Comparison of ENCODE assay signal across 8 cellular contexts in genomic region chr3:25783661-25784512, GRCh38. TPM values are rescaled to one million over a fixed set of nuclear protein-coding genes. Genes with fewer than 3 reads are reported as not detected.
DNase-seq lines count a peak whose midpoint lies in the region; ATAC-seq and TF ChIP-seq lines count a peak whose summit lies in the region.

No MANE protein-coding gene starts in this region.

- H3K36me3 ChIP-seq in ES-I3 (ENCODE audit: insufficient read depth, low read length): no peaks in the 10 kb centered on the region
- no peaks in the 10 kb centered on the region for H3K36me3 ChIP-seq in gastroesophageal sphincter
- H3K36me3 ChIP-seq in osteoblast (ENCODE audit: insufficient read depth, low read length): no peaks in the 10 kb centered on the region

- H4K20me1 ChIP-seq in osteoblast (ENCODE audit: insufficient read depth, low read length): no peaks in the 10 kb centered on the region

- peaks cover 14% of the 10 kb centered on the region for H3K4me1 ChIP-seq in ES-I3 (ENCODE audit: insufficient read depth, low read length)
- H3K4me1 ChIP-seq in gastroesophageal sphincter: peaks cover 0 to 36% (median 11%) of the 10 kb centered on the region in 3 donors
- H3K4me1 ChIP-seq in osteoblast (ENCODE audit: insufficient read depth, low read length): peaks cover 18% of the 10 kb centered on the region

- TF ChIP-seq CTCF in gastroesophageal sphincter (IDR thresholded peaks at IDR 0.05) (peak in 1 of 4 experiments; percentile 6), osteoblast (IDR thresholded peaks at IDR 0.05; ENCODE audit: extremely low read depth, low read depth, low read length) (no peak)

- peak overlapping the region; percentile 92 for H3K4me2 ChIP-seq in osteoblast (ENCODE audit: insufficient read depth, low read length)

- ATAC-seq in HG02610 (IDR thresholded peaks at IDR 0.05; ENCODE audit: unreplicated experiment) (peak; percentile 21), gastroesophageal sphincter (peak; percentile 57)
- peak; percentile 25 to 34 for ATAC-seq in activated CD4-positive, CD25-positive, alpha-beta regulatory T cell treated with anti-CD3 and anti-CD28 coated beads, Interleukin-2, amount 50 U/mL, for 24 hours

- H3K9ac ChIP-seq in ES-I3 (ENCODE audit: low read depth, low read length): peak overlapping the region; percentile 72

- H2AFZ ChIP-seq in osteoblast (ENCODE audit: low read length): peak overlapping the region; percentile 95

- TF ChIP-seq EP300 in gastroesophageal sphincter (IDR thresholded peaks at IDR 0.05): no peak

- peak; percentile 61 for DNase-seq in 8988T
- peak; percentile 45 for DNase-seq in NCI-H1092 (lab: John Stamatoyannopoulos, UW)
- peak; percentile 88 for DNase-seq in osteoblast (ENCODE audit: insufficient read length, low spot score, missing footprints)
- DNase-seq in GM19240 (ENCODE audit: insufficient read length, low spot score): no peak

- H3K9me3 ChIP-seq in ES-I3 (ENCODE audit: control insufficient read depth, insufficient read depth, low read length) (no peaks in the 10 kb centered on the region; the same call in 1 of the 2 replicates), gastroesophageal sphincter (no peaks in the 10 kb centered on the region), osteoblast (ENCODE audit: low read depth, low read length) (no peaks in the 10 kb centered on the region)

- peaks cover 38% of the 10 kb centered on the region for H3K79me2 ChIP-seq in osteoblast (ENCODE audit: insufficient read depth, low read length)

- 52 to 60% methylated on average over 11 to 12 of the region's 34 CpGs for WGBS in gastroesophageal sphincter (ENCODE audit: low coverage in 1 of 2), 2 donors

- H3K4me3 ChIP-seq in gastroesophageal sphincter (peak overlapping the region; percentile 92 to 93), osteoblast (ENCODE audit: insufficient read depth, low read length) (peak overlapping the region; percentile 88)

- peak overlapping the region; percentile 63 to 95 (median 92) for H3K27ac ChIP-seq in gastroesophageal sphincter
- H3K27ac ChIP-seq in osteoblast (ENCODE audit: low read depth, low read length): peak overlapping the region; percentile 64

- H3K27me3 ChIP-seq in gastroesophageal sphincter (no peaks in the 10 kb centered on the region), osteoblast (ENCODE audit: insufficient read depth, low read length) (no peaks in the 10 kb centered on the region)

- TF ChIP-seq POLR2A in gastroesophageal sphincter (IDR thresholded peaks at IDR 0.05): no peak

RNA-seq across cellular contexts. Expression of gene NGLY1, which starts 0.6 kb away (rescaled TPM):
- 10 to 100 TPM; 20.8 to 28.2 (median 25.4) TPM for total RNA-seq in gastroesophageal sphincter
- 29.5 and 30.4 TPM in 2 replicates for total RNA-seq in osteoblast

RNA-seq across cellular contexts. Expression of gene OXSM, which starts 6.0 kb away (rescaled TPM):
- total RNA-seq in gastroesophageal sphincter (1 to 10 TPM; 5.9 to 7.9 (median 7.0) TPM), osteoblast (10.9 and 11.2 TPM in 2 replicates)
